9 cellular contexts compared by ENCODE assay signal in genomic region chr15:32651229-32651837, GRCh38. TPM values are rescaled to one million over a fixed set of nuclear protein-coding genes. Genes with fewer than 3 reads are reported as not detected.
DNase-seq lines count a peak whose midpoint lies in the region; ATAC-seq and TF ChIP-seq lines count a peak whose summit lies in the region.
"Had no signal": no experiment of that assay in that cellular context is flagged by ENCODE, and none has a peak within 500 bp of the region (broad histone marks: within the 10 kb centered on the region; RNA-seq: fewer than 3 reads in every experiment).

No MANE protein-coding gene starts in this region.

- peak; percentile 99 for TF ChIP-seq CTCF in AG10803 (conservative IDR thresholded peaks at IDR 0.05; ENCODE audit: low read length)
- peak; percentile 94 for TF ChIP-seq CTCF in osteocyte (IDR thresholded peaks at IDR 0.05)

- peak; percentile 90 for ATAC-seq in GM18498 (IDR thresholded peaks at IDR 0.05; ENCODE audit: unreplicated experiment)
- peak; percentile 67 for ATAC-seq in HG02981 (IDR thresholded peaks at IDR 0.05; ENCODE audit: unreplicated experiment)

- no peak overlapping the region for H3K27ac Mint-ChIP-seq in activated T-cell treated with anti-CD3 and anti-CD28 coated beads, Interleukin-2, amount 50 U/mL, for 24 hours
- no peak overlapping the region for H3K27ac Mint-ChIP-seq in osteocyte (ENCODE audit: unreplicated experiment)

- H3K4me3 Mint-ChIP-seq in activated T-cell treated with anti-CD3 and anti-CD28 coated beads, Interleukin-2, amount 50 U/mL, for 24 hours: no peak overlapping the region
- H3K4me3 Mint-ChIP-seq in osteocyte (ENCODE audit: unreplicated experiment): no peak overlapping the region

- peaks cover 9% of the 10 kb centered on the region for H3K36me3 Mint-ChIP-seq in activated T-cell treated with anti-CD3 and anti-CD28 coated beads, Interleukin-2, amount 50 U/mL, for 24 hours (ENCODE audit: low read depth)
- no peaks in the 10 kb centered on the region for H3K36me3 Mint-ChIP-seq in osteocyte (ENCODE audit: unreplicated experiment)

- H3K27me3 Mint-ChIP-seq in activated T-cell treated with anti-CD3 and anti-CD28 coated beads, Interleukin-2, amount 50 U/mL, for 24 hours: no peaks in the 10 kb centered on the region
- H3K27me3 Mint-ChIP-seq in osteocyte (ENCODE audit: unreplicated experiment): no peaks in the 10 kb centered on the region

- no peaks in the 10 kb centered on the region for H3K9me3 Mint-ChIP-seq in activated T-cell treated with anti-CD3 and anti-CD28 coated beads, Interleukin-2, amount 50 U/mL, for 24 hours
- H3K9me3 Mint-ChIP-seq in osteocyte (ENCODE audit: unreplicated experiment): no peaks in the 10 kb centered on the region

- no peaks in the 10 kb centered on the region for H3K4me1 Mint-ChIP-seq in activated T-cell treated with anti-CD3 and anti-CD28 coated beads, Interleukin-2, amount 50 U/mL, for 24 hours (ENCODE audit: low read depth)
- peaks cover 15% of the 10 kb centered on the region for H3K4me1 Mint-ChIP-seq in osteocyte (ENCODE audit: unreplicated experiment)

- DNase-seq in AG10803 (ENCODE audit: low read depth) (peak; percentile 82), NOMO-1 treated with DMSO at 0.1 percent for 48 hours (lab: John Stamatoyannopoulos, UW; ENCODE audit: unreplicated experiment) (peak; percentile 33), fibroblast of the conjunctiva (ENCODE audit: low read depth) (peak; percentile 51), osteocyte (ENCODE audit: extremely low spot score, unreplicated experiment) (no peak), DMS153 treated with DMSO at 0.1 percent for 48 hours (lab: John Stamatoyannopoulos, UW; ENCODE audit: unreplicated experiment) (no peak)
- peak; percentile 53 for DNase-seq in activated T-cell treated with anti-CD3 and anti-CD28 coated beads, Interleukin-2, amount 50 U/mL, for 24 hours

- no peak overlapping the region for H3K4me3 ChIP-seq in AG10803 (ENCODE audit: low read length)
- H3K4me3 ChIP-seq: skin epidermis had no signal

RNA-seq across cellular contexts. Expression of gene SCG5, which starts 9.8 kb away (rescaled TPM):
- total RNA-seq in osteocyte: 0.52 and 0.54 TPM in 2 replicates

RNA-seq across cellular contexts. Expression of gene ARHGAP11A, which starts 36.0 kb away (rescaled TPM):
- 15.5 and 17.6 TPM in 2 replicates for total RNA-seq in osteocyte

RNA-seq across cellular contexts. Expression of gene GOLGA8N, which starts 58.1 kb away (rescaled TPM):
- total RNA-seq in osteocyte: 7.9 and 9.2 TPM in 2 replicates

Comparison
In these comparisons a context has a peak if more than half of its experiments do, and no peak if none do; other contexts are left out.
1. DNase-seq: peak in AG10803 (single experiment), NOMO-1 treated with DMSO at 0.1 percent for 48 hours (single experiment), activated T-cell treated with anti-CD3 and anti-CD28 coated beads, Interleukin-2, amount 50 U/mL, for 24 hours (single experiment) and fibroblast of the conjunctiva (single experiment); none in osteocyte (single experiment) and DMS153 treated with DMSO at 0.1 percent for 48 hours (single experiment).